In the genomic region with DNA sequence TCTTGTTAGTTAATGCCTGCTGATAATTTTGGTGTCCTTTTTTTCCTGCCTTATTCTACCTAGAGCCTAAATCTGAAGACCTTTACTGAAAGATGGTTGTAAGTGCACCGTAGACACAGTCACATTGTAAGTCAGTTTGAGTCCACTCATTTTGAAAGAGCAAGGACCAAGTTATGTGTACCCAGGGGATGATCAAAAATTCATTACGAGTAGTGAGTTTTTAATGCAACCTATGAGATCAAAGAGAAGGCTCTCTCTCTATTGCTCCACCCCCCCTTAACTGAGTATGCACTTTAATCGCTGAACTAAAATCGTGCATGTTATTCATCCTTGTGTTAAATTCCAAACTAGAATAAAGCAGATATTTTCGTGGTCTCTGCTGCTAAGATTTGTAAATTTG, we compare ENCODE assay signal across 9 cellular contexts. TPM values are rescaled to one million over a fixed set of nuclear protein-coding genes. Genes with fewer than 3 reads are reported as not detected.
DNase-seq lines count a peak whose midpoint lies in the region; ATAC-seq and TF ChIP-seq lines count a peak whose summit lies in the region.
"Had no signal": no experiment of that assay in that cellular context is flagged by ENCODE, and none has a peak within 500 bp of the region (broad histone marks: within the 10 kb centered on the region; RNA-seq: fewer than 3 reads in every experiment).

No MANE protein-coding gene starts in this region.

- H3K9me3 ChIP-seq in subcutaneous abdominal adipose tissue (ENCODE audit: control insufficient read depth in 5 of 5, low read length in 5 of 5), result no peaks in the 10 kb centered on the region

- TF ChIP-seq CTCF in foreskin fibroblast (IDR thresholded peaks at IDR 0.05; ENCODE audit: low read depth, low read length), result no peak

- peaks cover 28% of the 10 kb centered on the region for H3K4me1 Mint-ChIP-seq in activated CD8-positive, alpha-beta memory T cell treated with anti-CD3 and anti-CD28 coated beads, Interleukin-2, amount 10 ng/mL, durations not matched to agents 7 days and 5 days

- peak overlapping the region; percentile 68 to 77 for H3K4me3 ChIP-seq in foreskin fibroblast (ENCODE audit: low read depth in 1 of 2, low read length in 2 of 2)
- H3K4me3 ChIP-seq in subcutaneous abdominal adipose tissue (ENCODE audit: low read depth in 1 of 5, low read length in 5 of 5), result peak overlapping the region; percentile 23 to 88 (median 39)

- H3K27ac Mint-ChIP-seq in activated CD8-positive, alpha-beta memory T cell treated with anti-CD3 and anti-CD28 coated beads, Interleukin-2, amount 10 ng/mL, durations not matched to agents 7 days and 5 days, result peak overlapping the region; percentile 87

- no peaks in the 10 kb centered on the region for H3K9me3 Mint-ChIP-seq in activated CD8-positive, alpha-beta memory T cell treated with anti-CD3 and anti-CD28 coated beads, Interleukin-2, amount 10 ng/mL, durations not matched to agents 7 days and 5 days (ENCODE audit: low read depth)

- H3K27ac ChIP-seq in subcutaneous abdominal adipose tissue (ENCODE audit: low read depth, low read length), result no peak overlapping the region

- peak overlapping the region; percentile 93 for H3K4me3 Mint-ChIP-seq in activated CD8-positive, alpha-beta memory T cell treated with anti-CD3 and anti-CD28 coated beads, Interleukin-2, amount 10 ng/mL, durations not matched to agents 7 days and 5 days

- peaks cover 5 to 50% (median 39%) of the 10 kb centered on the region in 5 donors for H3K4me1 ChIP-seq in subcutaneous abdominal adipose tissue (ENCODE audit: control insufficient read depth in 5 of 5, insufficient read depth in 5 of 5, low read length in 5 of 5)

- peaks cover 10% of the 10 kb centered on the region for H3K36me3 Mint-ChIP-seq in activated CD8-positive, alpha-beta memory T cell treated with anti-CD3 and anti-CD28 coated beads, Interleukin-2, amount 10 ng/mL, durations not matched to agents 7 days and 5 days

- no peak for ATAC-seq in activated CD8-positive, alpha-beta memory T cell treated with anti-CD3 and anti-CD28 coated beads, Interleukin-2, amount 10 ng/mL, durations not matched to agents 7 days and 5 days
- no peak for ATAC-seq in GM21576 (IDR thresholded peaks at IDR 0.05; ENCODE audit: unreplicated experiment)
- no peak for ATAC-seq in GM21737 (IDR thresholded peaks at IDR 0.05; ENCODE audit: unreplicated experiment)
- no peak for ATAC-seq in HG03025 (IDR thresholded peaks at IDR 0.05; ENCODE audit: low FRiP score, unreplicated experiment)

- DNase-seq in activated CD8-positive, alpha-beta memory T cell treated with anti-CD3 and anti-CD28 coated beads, Interleukin-2, amount 10 ng/mL, durations not matched to agents 7 days and 5 days, result no peak
- no peak for DNase-seq in activated CD8-positive, alpha-beta memory T cell treated with anti-CD3 and anti-CD28 coated beads for 24 hours
- DNase-seq in SW480 (ENCODE audit: low spot score) (peak; percentile 8), foreskin fibroblast (peak; percentile 14 to 47)
- DNase-seq: NCI-H1048 had no signal

- H3K36me3 ChIP-seq in subcutaneous abdominal adipose tissue (ENCODE audit: control insufficient read depth in 5 of 5, insufficient read depth in 5 of 5, low read length in 5 of 5), result peaks cover 0 to 6% (median 0%) of the 10 kb centered on the region in 5 donors

- CTCF ChIA-PET in activated CD8-positive, alpha-beta memory T cell treated with anti-CD3 and anti-CD28 coated beads, Interleukin-2, amount 10 ng/mL, durations not matched to agents 7 days and 5 days (lab: Charles Lee), result interaction anchor here (1.4 kb wide), 1 partner anchor 10 kb away, joined by 3 read pairs; no protein-coding TSS in a partner anchor

- H3K27me3 ChIP-seq in subcutaneous abdominal adipose tissue (ENCODE audit: control insufficient read depth in 5 of 5, insufficient read depth in 4 of 5, low read length in 5 of 5), result peaks cover 0 to 4% (median 0%) of the 10 kb centered on the region in 5 donors

- H3K27me3 Mint-ChIP-seq in activated CD8-positive, alpha-beta memory T cell treated with anti-CD3 and anti-CD28 coated beads, Interleukin-2, amount 10 ng/mL, durations not matched to agents 7 days and 5 days, result no peaks in the 10 kb centered on the region

- peak overlapping the region in 1 of 5 donors; percentile 40 for H3K9ac ChIP-seq in subcutaneous abdominal adipose tissue (ENCODE audit: low read length in 5 of 5)

RNA-seq across cellular contexts. Expression of gene RAP2A, which starts 1.8 kb away (rescaled TPM):
- 10 to 100 TPM; 39.2 to 45.2 TPM for total RNA-seq in activated CD8-positive, alpha-beta memory T cell treated with anti-CD3 and anti-CD28 coated beads, Interleukin-2, amount 10 ng/mL, durations not matched to agents 7 days and 5 days

Comparison
In these comparisons a context has a peak if more than half of its experiments do, and no peak if none do; other contexts are left out.
1. DNase-seq: peak in SW480 (single experiment) and foreskin fibroblast (2 of 2); none in activated CD8-positive, alpha-beta memory T cell treated with anti-CD3 and anti-CD28 coated beads, Interleukin-2, amount 10 ng/mL, durations not matched to agents 7 days and 5 days (single experiment) and activated CD8-positive, alpha-beta memory T cell treated with anti-CD3 and anti-CD28 coated beads for 24 hours (single experiment).